ENCODE assay signal across 9 cellular contexts in the genomic region with DNA sequence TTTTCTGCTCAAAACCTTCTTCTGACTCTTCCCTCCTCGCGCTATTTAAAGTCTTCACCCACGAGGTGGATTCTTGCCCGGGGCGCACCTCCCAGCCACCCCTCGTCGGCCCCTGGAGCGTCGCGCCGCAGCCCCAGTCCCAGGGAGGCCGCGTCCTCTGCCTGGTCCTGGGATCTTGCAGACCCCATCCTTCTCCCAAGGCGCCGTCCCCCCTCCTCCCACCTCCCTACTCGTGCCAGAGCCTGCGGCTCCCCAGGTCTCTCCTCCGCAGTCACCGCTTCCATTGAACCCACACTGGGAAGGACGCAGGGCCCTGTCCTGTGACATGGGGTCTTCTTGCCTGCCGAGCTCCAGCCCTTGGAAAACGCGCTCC. TPM values are rescaled to one million over a fixed set of nuclear protein-coding genes. Genes with fewer than 3 reads are reported as not detected.
DNase-seq lines count a peak whose midpoint lies in the region; ATAC-seq, FAIRE-seq and TF ChIP-seq lines count a peak whose summit lies in the region.
"Had no signal": no experiment of that assay in that cellular context is flagged by ENCODE, and none has a peak within 500 bp of the region (broad histone marks: within the 10 kb centered on the region; RNA-seq: fewer than 3 reads in every experiment).

No MANE protein-coding gene starts in this region.

- H2AFZ ChIP-seq in GM12878 (ENCODE audit: control insufficient read depth, low read depth, low read length), result peak overlapping the region; percentile 73

- in situ Hi-C loops in GM12878 (cut with MboI), result loop anchor here (25.0 kb wide), 1 partner anchor 1141 kb away; a partner anchor contains a TSS

- no peak; the same call in none of the 2 replicates for TF ChIP-seq POLR2A in GM12878 (IDR thresholded peaks at IDR 0.05; ENCODE audit: low read depth, low read length)
- no peak for TF ChIP-seq POLR2A in spleen (IDR thresholded peaks at IDR 0.05)

- no peaks in the 10 kb centered on the region; the same call in 1 of the 2 replicates for H3K4me1 ChIP-seq in GM12878 (ENCODE audit: control insufficient read depth, insufficient read depth, low read length)
- H3K4me1 ChIP-seq in spleen, result peaks cover 5 to 39% (median 17%) of the 10 kb centered on the region in 6 donors

- FAIRE-seq in HTR-8/SVneo (lab: Jason Lieb, UNC) (no peak), GM12878 (lab: Jason Lieb, UNC) (no peak)
- FAIRE-seq: endometrium had no signal

- TF ChIP-seq RAD21 in GM12878 (IDR thresholded peaks at IDR 0.05; ENCODE audit: insufficient read depth, low read depth, low read length), result no peak

- CTCF ChIA-PET in GM12878 (lab: Yijun Ruan, JAX), result no interaction called here

- peaks cover 22% of the 10 kb centered on the region for H3K79me2 ChIP-seq in GM12878 (ENCODE audit: control insufficient read depth, insufficient read depth, low read length)

- no peaks in the 10 kb centered on the region for H3K9me3 Mint-ChIP-seq in activated T-cell treated with anti-CD3 and anti-CD28 coated beads, Interleukin-2, amount 50 U/mL, for 4 hours

- DNase-seq in activated T-cell treated with anti-CD3 and anti-CD28 coated beads, Interleukin-2, amount 50 U/mL, for 4 hours, result no peak
- DNase-seq in activated T-cell treated with anti-CD3 and anti-CD28 coated beads, Interleukin-2, amount 50 U/mL, for 1 hour, result no peak
- DNase-seq in HTR-8/SVneo (ENCODE audit: insufficient read length, low spot score) (peak; percentile 3), GM12878 (ENCODE audit: low read depth, low spot score) (no peak), iPS-NIHi7 (ENCODE audit: extremely low spot score) (peak; percentile 9), spleen (peak; percentile 82)

- peaks cover 0 to 2% of the 10 kb centered on the region in 2 experiments; a peak in 1 of 4 replicates for H3K36me3 ChIP-seq in GM12878 (ENCODE audit: control insufficient read depth in 2 of 2, insufficient read depth in 2 of 2, low read length in 1 of 2)
- peaks cover 0 to 7% (median 2%) of the 10 kb centered on the region in 6 donors for H3K36me3 ChIP-seq in spleen

- POLR2A ChIA-PET in GM12878 (lab: Charles Lee), result no interaction called here

- peak in 1 of 2 donors; percentile 12 for ATAC-seq in activated T-cell treated with anti-CD3 and anti-CD28 coated beads, Interleukin-2, amount 50 U/mL, for 4 hours
- peak; percentile 29 for ATAC-seq in GM12878
- no peak for ATAC-seq in HG03139 (IDR thresholded peaks at IDR 0.05; ENCODE audit: unreplicated experiment)
- ATAC-seq in HG03565 (IDR thresholded peaks at IDR 0.05; ENCODE audit: unreplicated experiment), result no peak

- H3K27ac ChIP-seq in GM12878 (ENCODE audit: control insufficient read depth, insufficient read depth) (peak overlapping the region; percentile 92), spleen (peak overlapping the region; percentile 88 to 93 (median 91))

- TF ChIP-seq EP300 in GM12878 (IDR thresholded peaks at IDR 0.05; ENCODE audit: borderline replicate concordance in 1 of 2, control insufficient read depth in 1 of 2, low read depth in 2 of 2, low read length in 2 of 2), result no peak

- H3K27me3 ChIP-seq in GM12878 (replicated peaks in 1 of 2; ENCODE audit: control insufficient read depth in 2 of 2, insufficient read depth in 2 of 2, low read length in 1 of 2) (no peaks in the 10 kb centered on the region), spleen (replicated peaks in 1 of 7) (no peaks in the 10 kb centered on the region)

- peak overlapping the region; percentile 98 for H3K9ac ChIP-seq in GM12878 (ENCODE audit: control insufficient read depth, insufficient read depth, low read length)

- RAD21 ChIA-PET in GM12878 (lab: Charles Lee; ENCODE audit: unreplicated experiment), result no interaction called here

- H3K4me2 ChIP-seq in GM12878 (ENCODE audit: control insufficient read depth, insufficient read depth), result peak overlapping the region; percentile 92

- H3K4me3 ChIP-seq in GM12878 (peak overlapping the region; percentile 79), spleen (peak overlapping the region; percentile 66 to 90 (median 73))

- TSS peak; percentile 89 for BruUV-seq in GM12878 (replicated peaks; lab: Mats Ljungman, UMichigan)

- H3K9me3 ChIP-seq in GM12878 (replicated peaks; ENCODE audit: control insufficient read depth, insufficient read depth, low read length) (no peaks in the 10 kb centered on the region; the same call in 1 of the 3 replicates), spleen (peaks cover 0 to 37% (median 29%) of the 10 kb centered on the region in 8 donors)

- peaks cover 21% of the 10 kb centered on the region for H3K4me1 Mint-ChIP-seq in activated T-cell treated with anti-CD3 and anti-CD28 coated beads, Interleukin-2, amount 50 U/mL, for 4 hours (ENCODE audit: low read depth)

- H3K36me3 Mint-ChIP-seq in activated T-cell treated with anti-CD3 and anti-CD28 coated beads, Interleukin-2, amount 50 U/mL, for 4 hours (ENCODE audit: insufficient read depth), result peaks cover 6% of the 10 kb centered on the region

- intact Hi-C loops in GM12878 (cut with micrococcal nuclease; ENCODE audit: unreplicated experiment) (loop anchor here (2.0 to 5.0 kb wide), 2 partner anchors 44 to 221 kb away; a partner anchor contains a TSS), spleen (cut with DNase I; ENCODE audit: low total_unique reads) (no loop called here)

- TF ChIP-seq CTCF in GM12878 (IDR thresholded peaks at IDR 0.05 in 2 of 3, conservative IDR thresholded peaks at IDR 0.05 in 1 of 3; ENCODE audit: control insufficient read depth in 2 of 3, extremely low read depth in 1 of 3, insufficient read depth in 1 of 3, low read depth in 3 of 3, low read length in 3 of 3) (no peak), spleen (IDR thresholded peaks at IDR 0.05 in 8 of 11, conservative IDR thresholded peaks at IDR 0.05 in 3 of 11) (no peak)

- no peaks in the 10 kb centered on the region for H4K20me1 ChIP-seq in GM12878 (ENCODE audit: control insufficient read depth, insufficient read depth)

- WGBS in GM12878 (ENCODE audit: insufficient coverage, insufficient replicate concordance, low lambda C conversion rate, missing lambda C conversion rate), result 3% methylated on average over 21 of the region's 23 CpGs
- WGBS in spleen, 5 donors, result 2 to 4% (median 2%) methylated on average over 22 to 23 of the region's 23 CpGs

- peak overlapping the region; percentile 96 for H3K4me3 Mint-ChIP-seq in activated T-cell treated with anti-CD3 and anti-CD28 coated beads, Interleukin-2, amount 50 U/mL, for 4 hours

- SMC1A ChIA-PET in GM12878 (lab: Charles Lee; ENCODE audit: uncharacterized antibody, unreplicated experiment), result no interaction called here

- no peaks in the 10 kb centered on the region for H3K27me3 Mint-ChIP-seq in activated T-cell treated with anti-CD3 and anti-CD28 coated beads, Interleukin-2, amount 50 U/mL, for 4 hours (ENCODE audit: low read depth)

TF ChIP-seq in GM12878, 131 proteins besides CTCF, POLR2A, EP300 and RAD21 (continues in another document):
- no peak for TF ChIP-seq GATAD2B (conservative IDR thresholded peaks at IDR 0.05; ENCODE audit: low read depth)

RNA-seq across cellular contexts. Expression of a gene that starts 0.5 kb away (rescaled TPM):
- 10 to 100 TPM; 12.1 to 12.7 (median 12.6) TPM for total RNA-seq in activated T-cell treated with anti-CD3 and anti-CD28 coated beads, Interleukin-2, amount 50 U/mL, for 4 hours
- 201 and 204 TPM in 2 replicates for total RNA-seq in GM12878 (2013; cell fraction: nucleolus; rRNA removed)
- 8.9 and 10.5 TPM in 2 replicates for total RNA-seq in GM12878 (2014; rRNA removed)
- 16.4 and 16.7 TPM in 2 replicates for total RNA-seq in GM12878 (2014; rRNA removed; fragmentation: Illumina TruSeq; extraction: Trizol)
- 13.8 and 20.2 TPM in 2 replicates for total RNA-seq in GM12878 (2021)
- polyA plus RNA-seq in GM12878 (2011; ENCODE audit: low read depth), result 7.1 TPM
- 17.2 and 25.8 TPM in 2 replicates for polyA plus RNA-seq in GM12878 (2011; rRNA removed)
- polyA plus RNA-seq in GM12878 (2011; cell fraction: cytosol; rRNA removed), result 7.6 and 8.3 TPM in 2 replicates
- polyA plus RNA-seq in GM12878 (2011; cell fraction: nucleus; rRNA removed), result 12.1 and 13.3 TPM in 2 replicates
- polyA plus RNA-seq in GM12878 (2012), result 6.0 and 6.1 TPM in 2 replicates
- 7.8 and 8.6 TPM in 2 replicates for polyA plus RNA-seq in GM12878 (2014; fragmentation: Illumina TruSeq; extraction: Trizol)
- 1 to 10 TPM; 2.1 to 3.7 TPM for polyA plus RNA-seq in GM12878 (2014; fragmentation: Nextera tagmentation; extraction: Ambion mirVana)
- 4.2 and 5.4 TPM in 2 replicates for polyA plus RNA-seq in GM12878 (2014; rRNA removed)
- polyA plus RNA-seq in GM12878 (2016; fragmentation: Nextera tagmentation; extraction: Ambion mirVana), result 1 to 10 TPM; 6.1 to 6.7 TPM
- 43.4 and 67.2 TPM in 2 replicates for polyA minus RNA-seq in GM12878 (2011; rRNA and poly(A)+ RNA removed)
- 16.3 and 20.4 TPM in 2 replicates for polyA minus RNA-seq in GM12878 (2011; cell fraction: cytosol; rRNA and poly(A)+ RNA removed)
- polyA minus RNA-seq in GM12878 (2011; cell fraction: nucleus; rRNA and poly(A)+ RNA removed), result 13.8 and 19.0 TPM in 2 replicates
- 10 to 100 TPM; 24.3 to 36.3 (median 28.4) TPM for total RNA-seq in spleen
- polyA plus RNA-seq in spleen, result 1 to 10 TPM; 1.6 to 4.6 (median 1.7) TPM

RNA-seq across cellular contexts. Expression of a gene that starts 42.1 kb away (rescaled TPM):
- 10 to 100 TPM in 1 of 3 donors, 1 to 10 TPM in 2; 7.6 to 10.2 (median 8.3) TPM for total RNA-seq in activated T-cell treated with anti-CD3 and anti-CD28 coated beads, Interleukin-2, amount 50 U/mL, for 4 hours
- 107 and 110 TPM in 2 replicates for total RNA-seq in GM12878 (2013; cell fraction: nucleolus; rRNA removed)
- 8.2 and 11.1 TPM in 2 replicates for total RNA-seq in GM12878 (2014; rRNA removed)
- 9.8 and 10.8 TPM in 2 replicates for total RNA-seq in GM12878 (2014; rRNA removed; fragmentation: Illumina TruSeq; extraction: Trizol)
- total RNA-seq in GM12878 (2021), result 8.8 and 11.5 TPM in 2 replicates
- polyA plus RNA-seq in GM12878 (2011; ENCODE audit: low read depth), result 5.8 TPM
- polyA plus RNA-seq in GM12878 (2011; rRNA removed), result 18.1 and 20.3 TPM in 2 replicates
- 10.1 and 10.8 TPM in 2 replicates for polyA plus RNA-seq in GM12878 (2011; cell fraction: cytosol; rRNA removed)
- polyA plus RNA-seq in GM12878 (2011; cell fraction: nucleus; rRNA removed), result 15.1 and 19.7 TPM in 2 replicates
- 6.8 and 6.9 TPM in 2 replicates for polyA plus RNA-seq in GM12878 (2012)
- polyA plus RNA-seq in GM12878 (2014; fragmentation: Illumina TruSeq; extraction: Trizol), result 5.7 and 7.1 TPM in 2 replicates
- polyA plus RNA-seq in GM12878 (2014; fragmentation: Nextera tagmentation; extraction: Ambion mirVana), result 1 to 10 TPM; 3.1 to 3.7 TPM
- polyA plus RNA-seq in GM12878 (2014; rRNA removed), result 5.4 and 6.8 TPM in 2 replicates
- 1 to 10 TPM; 7.7 to 8.9 TPM for polyA plus RNA-seq in GM12878 (2016; fragmentation: Nextera tagmentation; extraction: Ambion mirVana)
- polyA minus RNA-seq in GM12878 (2011; rRNA and poly(A)+ RNA removed), result 30.8 and 43.6 TPM in 2 replicates
- polyA minus RNA-seq in GM12878 (2011; cell fraction: cytosol; rRNA and poly(A)+ RNA removed), result 8.3 and 14.7 TPM in 2 replicates
- 14.9 and 23.7 TPM in 2 replicates for polyA minus RNA-seq in GM12878 (2011; cell fraction: nucleus; rRNA and poly(A)+ RNA removed)
- total RNA-seq in spleen, result 10 to 100 TPM; 16.3 to 28.2 (median 21.4) TPM
- polyA plus RNA-seq in spleen, result 10 to 100 TPM in 1 of 3 donors, 1 to 10 TPM in 2; 5.0 to 10.2 (median 5.7) TPM

Comparison
In these comparisons a context has a peak if more than half of its experiments do, and no peak if none do; other contexts are left out.
1. DNase-seq: peak in HTR-8/SVneo (single experiment), iPS-NIHi7 (single experiment) and spleen (single experiment); none in activated T-cell treated with anti-CD3 and anti-CD28 coated beads, Interleukin-2, amount 50 U/mL, for 4 hours (single experiment), activated T-cell treated with anti-CD3 and anti-CD28 coated beads, Interleukin-2, amount 50 U/mL, for 1 hour (single experiment) and GM12878 (single experiment).